8 cellular contexts compared by ENCODE assay signal in the genomic region with DNA sequence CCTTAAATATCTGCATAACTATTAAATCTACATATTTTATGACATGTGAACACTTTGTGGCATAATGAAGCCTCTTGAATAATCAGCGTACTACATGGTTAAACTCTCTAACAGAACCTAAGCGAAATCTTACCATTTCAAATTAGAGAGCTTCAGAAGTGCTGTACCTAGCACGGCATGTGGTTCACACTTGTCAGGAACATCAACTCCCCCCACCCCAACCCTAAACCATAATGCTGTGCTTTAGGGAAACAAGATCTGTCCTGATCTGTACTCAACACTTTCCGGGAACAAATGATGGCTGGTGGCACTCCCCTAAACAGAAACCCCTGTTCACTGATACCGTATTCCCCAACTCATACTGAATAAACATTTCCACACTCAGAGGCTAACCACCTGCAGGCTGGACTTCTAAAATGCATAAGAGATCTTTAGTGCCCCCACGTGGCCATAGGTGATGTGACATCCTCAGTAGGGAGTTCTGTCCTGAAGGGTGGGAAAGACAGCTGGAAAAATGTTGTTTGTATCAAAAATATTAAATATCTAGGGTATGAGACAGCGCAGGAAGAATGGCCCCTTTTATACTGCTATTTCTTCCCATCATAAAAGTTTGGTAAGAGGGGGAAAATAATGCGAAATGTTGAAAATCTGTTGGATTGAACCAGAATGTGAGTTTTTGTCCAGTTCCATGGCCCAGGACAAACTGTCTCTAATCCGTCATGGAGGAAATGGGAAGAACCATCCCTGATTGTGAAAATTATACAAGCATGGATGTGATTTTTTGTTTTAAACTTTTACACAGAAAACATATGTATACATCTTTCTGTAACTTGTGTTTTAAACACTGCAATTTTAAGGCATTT.
DNase-seq lines count a peak whose midpoint lies in the region; ATAC-seq and TF ChIP-seq lines count a peak whose summit lies in the region.

No MANE protein-coding gene starts in this region.

- TF ChIP-seq CTCF in nephron (IDR thresholded peaks at IDR 0.05; ENCODE audit: unreplicated experiment in 3 of 3), result peak; percentile 77 to 82 (median 81)

- H3K4me3 Mint-ChIP-seq in nephron, result no peak overlapping the region

- H3K4me1 Mint-ChIP-seq in nephron, result no peaks in the 10 kb centered on the region

- H3K27ac Mint-ChIP-seq in nephron, result no peak overlapping the region

- H3K27ac ChIP-seq in substantia nigra (ENCODE audit: low read depth, low read length, poor library complexity, severe bottlenecking), result peak overlapping the region; percentile 97

- peaks cover under 1% of the 10 kb centered on the region for H3K27me3 Mint-ChIP-seq in nephron (ENCODE audit: low read depth)

- ATAC-seq in GM21825 (IDR thresholded peaks at IDR 0.05; ENCODE audit: unreplicated experiment), result no peak

- H3K9me3 Mint-ChIP-seq in nephron, result peaks cover 3% of the 10 kb centered on the region

- DNase-seq in DMS 273 treated with DMSO at 0.1 percent for 48 hours (lab: John Stamatoyannopoulos, UW) (peak; percentile 33), HUDEP-2 (lab: John Stamatoyannopoulos, UW; ENCODE audit: unreplicated experiment in 76 of 76) (peak in 40 of 76 experiments; percentile 4 to 51 (median 30)), OCI-M1 (lab: John Stamatoyannopoulos, UW) (peak; percentile 84), activated T-cell treated with anti-CD3 and anti-CD28 coated beads for 48 hours (ENCODE audit: low read depth) (peak; percentile 34), fibroblast of gingiva (ENCODE audit: low read depth) (peak; percentile 61), substantia nigra (lab: John Stamatoyannopoulos, UW) (peak in 44 of 49 donors; percentile 13 to 79 (median 58))

- H3K36me3 Mint-ChIP-seq in nephron (ENCODE audit: low read depth), result no peaks in the 10 kb centered on the region

Comparison
In these comparisons a context has a peak if more than half of its experiments do, and no peak if none do; other contexts are left out.
1. DNase-seq: peak in every context shown above with its lines; median percentile 84 in OCI-M1; 61 in fibroblast of gingiva; 58 in substantia nigra; 34 in activated T-cell treated with anti-CD3 and anti-CD28 coated beads for 48 hours; 33 in DMS 273 treated with DMSO at 0.1 percent for 48 hours; 30 in HUDEP-2.